15 cellular contexts compared by ENCODE assay signal in genomic region chr12:103978384-103978982, GRCh38.
"Had no signal": no experiment of that assay in that cellular context is flagged by ENCODE, and none has a peak within 500 bp of the region (broad histone marks: within the 10 kb centered on the region; RNA-seq: fewer than 3 reads in every experiment).

No MANE protein-coding gene starts in this region.

- H3K4me1 ChIP-seq: gastrocnemius medialis, parathyroid adenoma, thyroid gland, vagina had no signal

- H3K27ac ChIP-seq: epithelial cell of prostate, gastrocnemius medialis, parathyroid adenoma, thyroid gland, vagina had no signal

- ATAC-seq: activated CD4-positive, alpha-beta T cell treated with anti-CD3 and anti-CD28 coated beads for 36 hours; gastrocnemius medialis; left ventricle myocardium superior had no signal

- H3K9me3 ChIP-seq: gastrocnemius medialis, thyroid gland, vagina had no signal

- H3K27ac Mint-ChIP-seq: activated CD4-positive, alpha-beta T cell treated with anti-CD3 and anti-CD28 coated beads for 36 hours had no signal

- DNase-seq: activated CD4-positive, alpha-beta T cell treated with anti-CD3 and anti-CD28 coated beads for 36 hours; activated effector memory CD4-positive, alpha-beta T cell treated with anti-CD3 and anti-CD28 coated beads, Interleukin-2, amount 50 U/mL, for 16 hours; activated T-cell treated with anti-CD3 and anti-CD28 coated beads for 4 hours; effector memory CD4-positive, alpha-beta T cell; gastrocnemius medialis; kidney; left ventricle myocardium superior; mesendoderm; stimulated activated CD4-positive, alpha-beta T cell treated with anti-CD3 and anti-CD28 coated beads, Interleukin-4, amount 100 ng/mL, for 4 hours; SW 1271; T1000; thyroid gland had no signal

- H3K4me3 ChIP-seq: gastrocnemius medialis, thyroid gland, vagina had no signal

- H3K4me3 Mint-ChIP-seq: activated CD4-positive, alpha-beta T cell treated with anti-CD3 and anti-CD28 coated beads for 36 hours had no signal

- H3K27me3 Mint-ChIP-seq: activated CD4-positive, alpha-beta T cell treated with anti-CD3 and anti-CD28 coated beads for 36 hours had no signal

- H3K27me3 ChIP-seq: gastrocnemius medialis, thyroid gland, vagina had no signal

- H3K9ac ChIP-seq: parathyroid adenoma had no signal
